In the genomic region with DNA sequence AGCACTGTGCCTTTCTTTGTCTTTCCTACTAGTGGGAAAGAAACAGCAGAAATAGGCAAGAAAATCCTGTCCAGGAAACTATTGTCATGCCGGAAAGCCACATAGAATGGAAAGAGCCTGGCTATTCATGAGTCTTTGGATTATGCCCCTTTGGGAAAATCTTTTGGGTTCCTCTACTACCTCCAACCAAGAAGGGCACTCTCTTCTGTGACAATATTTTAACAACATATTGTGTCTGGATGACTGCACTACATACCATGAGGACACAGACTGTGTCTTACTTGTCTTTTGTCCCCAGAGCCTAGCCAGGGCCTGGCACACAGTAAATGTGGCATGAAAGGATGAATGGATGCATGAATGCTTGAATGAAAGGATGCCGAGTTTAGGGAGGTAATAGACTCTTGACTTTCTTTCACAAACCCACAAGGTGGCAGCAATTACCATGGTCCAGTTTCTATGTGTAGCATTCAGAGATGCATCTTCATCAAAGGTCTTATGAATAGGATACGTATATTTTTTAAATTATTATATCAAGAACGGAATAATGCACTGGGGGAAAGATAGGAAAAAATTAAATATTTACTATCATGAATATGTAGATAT, we compare ENCODE assay signal across 8 cellular contexts. TPM values are rescaled to one million over a fixed set of nuclear protein-coding genes. Genes with fewer than 3 reads are reported as not detected.
DNase-seq lines count a peak whose midpoint lies in the region; ATAC-seq, FAIRE-seq and TF ChIP-seq lines count a peak whose summit lies in the region.

No MANE protein-coding gene starts in this region.

- H3K36me3 ChIP-seq in hepatocyte (replicated peaks; ENCODE audit: insufficient read depth, low read depth) (no peaks in the 10 kb centered on the region), small intestine (ENCODE audit: control insufficient read depth in 2 of 2, insufficient read depth in 2 of 2, low read length in 2 of 2) (no peaks in the 10 kb centered on the region)

- DNase-seq in AG10803 (ENCODE audit: low read depth), result peak; percentile 56
- DNase-seq in GM12892 (ENCODE audit: insufficient read length), result no peak
- DNase-seq in NCI-H69 (lab: John Stamatoyannopoulos, UW), result peak; percentile 75
- DNase-seq in amniotic epithelial cell (ENCODE audit: low read depth), result peak; percentile 56
- DNase-seq in hepatocyte (ENCODE audit: low spot score), result peak; percentile 70
- peak; percentile 51 for DNase-seq in small intestine
- DNase-seq in epidermal melanocyte (ENCODE audit: insufficient read length, low spot score), result no peak

- no peaks in the 10 kb centered on the region for H3K79me2 ChIP-seq in hepatocyte

- WGBS in hepatocyte (ENCODE audit: low lambda C conversion rate, missing lambda C conversion rate), result 36% methylated on average over 4 of the region's 4 CpGs
- 18 to 29% (median 23%) methylated on average over 4 of the region's 4 CpGs for WGBS in small intestine, 3 donors

- H3K4me1 ChIP-seq in hepatocyte (ENCODE audit: insufficient read depth), result no peaks in the 10 kb centered on the region
- no peaks in the 10 kb centered on the region for H3K4me1 ChIP-seq in small intestine (ENCODE audit: control insufficient read depth in 2 of 2, insufficient read depth in 1 of 2, low read depth in 1 of 2, low read length in 1 of 2)

- peak; percentile 54 for TF ChIP-seq CTCF in AG10803 (conservative IDR thresholded peaks at IDR 0.05; ENCODE audit: low read length)
- peak; percentile 72 for TF ChIP-seq CTCF in hepatocyte (IDR thresholded peaks at IDR 0.05; ENCODE audit: poor library complexity)

- FAIRE-seq in GM12892 (lab: Jason Lieb, UNC), result peak; percentile 17
- FAIRE-seq in small intestine (lab: Jason Lieb, UNC), result no peak

- H3K27ac ChIP-seq in hepatocyte (no peak overlapping the region), small intestine (ENCODE audit: low read depth in 1 of 2, low read length in 1 of 2) (no peak overlapping the region)

- H4K20me1 ChIP-seq in hepatocyte (ENCODE audit: insufficient read depth, poor library complexity, severe bottlenecking), result no peaks in the 10 kb centered on the region

- TF ChIP-seq POLR2A in GM12892 (IDR thresholded peaks at IDR 0.05; ENCODE audit: low read depth, low read length), result no peak

- no peak overlapping the region for H2AFZ ChIP-seq in hepatocyte

- no peak overlapping the region for H3K4me3 ChIP-seq in AG10803 (ENCODE audit: low read length)
- H3K4me3 ChIP-seq in hepatocyte, result no peak overlapping the region
- H3K4me3 ChIP-seq in small intestine (ENCODE audit: low read depth in 1 of 2, low read length in 2 of 2), result no peak overlapping the region

- H3K27me3 ChIP-seq in hepatocyte (no peaks in the 10 kb centered on the region), small intestine (ENCODE audit: control insufficient read depth in 2 of 2, insufficient read depth in 2 of 2, low read length in 2 of 2) (peaks cover 0 to 3% of the 10 kb centered on the region in 2 donors)

- no peaks in the 10 kb centered on the region for H3K9me3 ChIP-seq in hepatocyte (ENCODE audit: low read depth)
- H3K9me3 ChIP-seq in small intestine (ENCODE audit: control insufficient read depth, low read depth), result no peaks in the 10 kb centered on the region

- H3K4me2 ChIP-seq in hepatocyte, result no peak overlapping the region

- peak; percentile 73 for ATAC-seq in HG03432 (IDR thresholded peaks at IDR 0.05; ENCODE audit: unreplicated experiment)

- H3K9me2 ChIP-seq in hepatocyte (replicated peaks; ENCODE audit: insufficient read depth), result no peaks in the 10 kb centered on the region

RNA-seq across cellular contexts. Expression of a gene that starts 30.3 kb away (rescaled TPM):
- polyA plus RNA-seq in GM12892 (2012; ENCODE audit: missing spikeins), result 0.34 TPM
- 6.4 and 13.2 TPM in 2 replicates for total RNA-seq in hepatocyte
- 9.2 and 11.5 TPM in 2 replicates for polyA plus RNA-seq in hepatocyte
- 100 to 1,000 TPM in 2 of 3 donors, 1 to 10 TPM in 1; 7.2 to 211 (median 120) TPM for polyA plus RNA-seq in small intestine

RNA-seq across cellular contexts. Expression of a gene that starts 48.7 kb away (rescaled TPM):
- 0.23 TPM for polyA plus RNA-seq in GM12892 (2012; ENCODE audit: missing spikeins)
- total RNA-seq in hepatocyte, result 13.1 and 13.6 TPM in 2 replicates
- polyA plus RNA-seq in hepatocyte (4.0 and 5.1 TPM in 2 replicates), small intestine (1 to 10 TPM in 1 of 3 donors, under 1 TPM in 2; 0.27 to 2.4 (median 0.45) TPM)

Comparison
In these comparisons a context has a peak if more than half of its experiments do, and no peak if none do; other contexts are left out.
1. DNase-seq: peak in AG10803 (single experiment), NCI-H69 (single experiment), amniotic epithelial cell (single experiment), hepatocyte (single experiment) and small intestine (single experiment); none in GM12892 (single experiment) and epidermal melanocyte (single experiment).